Comparison of ENCODE assay signal across 8 cellular contexts in the genomic region with DNA sequence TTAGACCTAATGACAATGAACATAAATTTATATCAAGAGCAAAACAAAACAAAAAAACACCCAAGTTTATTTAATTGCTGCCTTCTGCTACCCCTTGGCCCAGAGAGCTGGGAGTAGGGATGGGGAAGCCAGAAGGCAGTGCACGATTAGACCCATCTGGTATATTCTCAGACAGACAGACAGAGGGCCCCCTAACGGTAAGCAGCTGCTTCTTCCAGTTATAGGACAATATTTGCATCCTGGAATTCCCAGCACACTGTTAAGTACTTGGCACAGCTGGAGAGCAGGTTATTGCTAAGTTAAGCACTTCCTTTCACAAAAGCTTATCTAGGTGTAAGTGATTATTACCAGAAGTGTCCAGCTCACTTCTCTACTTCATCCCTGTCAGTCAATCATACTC. TPM values are rescaled to one million over a fixed set of nuclear protein-coding genes. Genes with fewer than 3 reads are reported as not detected.
DNase-seq lines count a peak whose midpoint lies in the region; ATAC-seq and TF ChIP-seq lines count a peak whose summit lies in the region.

No MANE protein-coding gene starts in this region.

- H3K27ac ChIP-seq in A673 (ENCODE audit: low read depth, low read length, poor library complexity, severe bottlenecking) = no peak overlapping the region

- no peaks in the 10 kb centered on the region for H3K27me3 Mint-ChIP-seq in glutamatergic neuron (ENCODE audit: unreplicated experiment)

- intact Hi-C loops in A673 (cut with micrococcal nuclease; ENCODE audit: unreplicated experiment) = loop anchor here (5.0 kb wide), 1 partner anchor 53 kb away; no protein-coding TSS in a partner anchor

- DNase-seq in A673 (ENCODE audit: low spot score) (peak; percentile 76), HT-29 (ENCODE audit: low spot score) (peak; percentile 54), OCI-M1 (lab: John Stamatoyannopoulos, UW) (peak; percentile 28), fibroblast of the conjunctiva (ENCODE audit: low read depth) (peak; percentile 18), glutamatergic neuron (no peak)

- H3K4me1 Mint-ChIP-seq in glutamatergic neuron (ENCODE audit: low read depth, unreplicated experiment) = no peaks in the 10 kb centered on the region

- no peak overlapping the region for H3K4me3 ChIP-seq in A673 (ENCODE audit: low read depth, low read length, poor library complexity, severe bottlenecking)

- H3K9me3 ChIP-seq in A673 (ENCODE audit: low read depth, low read length, poor library complexity, severe bottlenecking) = no peaks in the 10 kb centered on the region

- ATAC-seq in HG02571 (IDR thresholded peaks at IDR 0.05; ENCODE audit: unreplicated experiment) (no peak), HG02840 (IDR thresholded peaks at IDR 0.05; ENCODE audit: low FRiP score, unreplicated experiment) (no peak), GM21737 (IDR thresholded peaks at IDR 0.05; ENCODE audit: unreplicated experiment) (no peak)

- H3K9me3 Mint-ChIP-seq in glutamatergic neuron (ENCODE audit: unreplicated experiment) = peaks cover 3% of the 10 kb centered on the region

- BruUV-seq in A673 (replicated peaks; lab: Mats Ljungman, UMichigan) = no TSS peak

- H3K4me1 ChIP-seq in A673 (ENCODE audit: insufficient read depth, low read length, poor library complexity, severe bottlenecking) = peaks cover 30% of the 10 kb centered on the region

- no peak overlapping the region for H3K27ac Mint-ChIP-seq in glutamatergic neuron (ENCODE audit: unreplicated experiment)

- TF ChIP-seq CTCF in A673 (conservative IDR thresholded peaks at IDR 0.05; ENCODE audit: low read depth, low read length) = peak; percentile 74
- TF ChIP-seq CTCF in glutamatergic neuron (IDR thresholded peaks at IDR 0.05; ENCODE audit: partially characterized antibody, unreplicated experiment) = no peak

- peaks cover 10% of the 10 kb centered on the region for H3K36me3 Mint-ChIP-seq in glutamatergic neuron (ENCODE audit: unreplicated experiment)

- CTCF ChIA-PET in A673 (lab: Charles Lee) = no interaction called here

- no peak overlapping the region for H3K4me3 Mint-ChIP-seq in glutamatergic neuron (ENCODE audit: unreplicated experiment)

- no peaks in the 10 kb centered on the region for H3K36me3 ChIP-seq in A673 (ENCODE audit: insufficient read depth, low read length, poor library complexity, severe bottlenecking)

- no peaks in the 10 kb centered on the region for H3K27me3 ChIP-seq in A673 (replicated peaks; ENCODE audit: insufficient read depth, low read depth, low read length, poor library complexity)

- POLR2A ChIA-PET in A673 (lab: Charles Lee; ENCODE audit: low non-redundant PET) = interaction anchor here (0.6 kb wide), 2 partner anchors 34 to 155 kb away, joined by 5 to 6 read pairs; no protein-coding TSS in a partner anchor

RNA-seq across cellular contexts. Expression of a gene that starts 39.3 kb away (rescaled TPM):
- total RNA-seq in A673 (2021) = 0.54 and 0.70 TPM in 2 replicates
- 0.25 TPM in 1 of 2 replicates, not detected in the other for total RNA-seq in HT-29 (2014; rRNA removed; shearing (Covaris generic))
- not detected for total RNA-seq in glutamatergic neuron (ENCODE audit: unreplicated experiment)

RNA-seq across cellular contexts. Expression of a gene that starts 59.0 kb away (rescaled TPM):
- total RNA-seq in A673 (2021) (0.22 and 0.34 TPM in 2 replicates), glutamatergic neuron (ENCODE audit: unreplicated experiment) (0.20 TPM)
- 0.10 and 0.58 TPM in 2 replicates for total RNA-seq in HT-29 (2014; rRNA removed; shearing (Covaris generic))
